ENCODE assay signal across 1 cellular context in genomic region chr2:128736046-128736688, GRCh38.
TF ChIP-seq lines count a peak whose summit lies in the region.

No MANE protein-coding gene starts in this region.

TF ChIP-seq in SK-N-SH, 30 proteins besides CTCF, POLR2A, EP300 and RAD21 (continued from another document):
- TF ChIP-seq REST (IDR thresholded peaks at IDR 0.05; ENCODE audit: low read depth, low read length) (no peak), RFX5 (IDR thresholded peaks at IDR 0.05; ENCODE audit: low read length) (no peak), NFIC (IDR thresholded peaks at IDR 0.05; ENCODE audit: borderline replicate concordance) (no peak), RCOR1 (IDR thresholded peaks at IDR 0.05; ENCODE audit: low read length) (no peak), YY1 (IDR thresholded peaks at IDR 0.05; ENCODE audit: low read depth) (no peak), NRF1 (IDR thresholded peaks at IDR 0.05; ENCODE audit: low read depth, low read length) (no peak)
- TF ChIP-seq, protein P1, sequence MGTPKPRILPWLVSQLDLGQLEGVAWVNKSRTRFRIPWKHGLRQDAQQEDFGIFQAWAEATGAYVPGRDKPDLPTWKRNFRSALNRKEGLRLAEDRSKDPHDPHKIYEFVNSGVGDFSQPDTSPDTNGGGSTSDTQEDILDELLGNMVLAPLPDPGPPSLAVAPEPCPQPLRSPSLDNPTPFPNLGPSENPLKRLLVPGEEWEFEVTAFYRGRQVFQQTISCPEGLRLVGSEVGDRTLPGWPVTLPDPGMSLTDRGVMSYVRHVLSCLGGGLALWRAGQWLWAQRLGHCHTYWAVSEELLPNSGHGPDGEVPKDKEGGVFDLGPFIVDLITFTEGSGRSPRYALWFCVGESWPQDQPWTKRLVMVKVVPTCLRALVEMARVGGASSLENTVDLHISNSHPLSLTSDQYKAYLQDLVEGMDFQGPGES (IDR thresholded peaks at IDR 0.05; ENCODE audit: low read depth, low read length): no peak
- TF ChIP-seq, protein P2, sequence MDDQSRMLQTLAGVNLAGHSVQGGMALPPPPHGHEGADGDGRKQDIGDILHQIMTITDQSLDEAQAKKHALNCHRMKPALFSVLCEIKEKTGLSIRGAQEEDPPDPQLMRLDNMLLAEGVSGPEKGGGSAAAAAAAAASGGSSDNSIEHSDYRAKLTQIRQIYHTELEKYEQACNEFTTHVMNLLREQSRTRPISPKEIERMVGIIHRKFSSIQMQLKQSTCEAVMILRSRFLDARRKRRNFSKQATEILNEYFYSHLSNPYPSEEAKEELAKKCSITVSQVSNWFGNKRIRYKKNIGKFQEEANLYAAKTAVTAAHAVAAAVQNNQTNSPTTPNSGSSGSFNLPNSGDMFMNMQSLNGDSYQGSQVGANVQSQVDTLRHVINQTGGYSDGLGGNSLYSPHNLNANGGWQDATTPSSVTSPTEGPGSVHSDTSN (IDR thresholded peaks at IDR 0.05): no peak
- TF ChIP-seq, protein P3, sequence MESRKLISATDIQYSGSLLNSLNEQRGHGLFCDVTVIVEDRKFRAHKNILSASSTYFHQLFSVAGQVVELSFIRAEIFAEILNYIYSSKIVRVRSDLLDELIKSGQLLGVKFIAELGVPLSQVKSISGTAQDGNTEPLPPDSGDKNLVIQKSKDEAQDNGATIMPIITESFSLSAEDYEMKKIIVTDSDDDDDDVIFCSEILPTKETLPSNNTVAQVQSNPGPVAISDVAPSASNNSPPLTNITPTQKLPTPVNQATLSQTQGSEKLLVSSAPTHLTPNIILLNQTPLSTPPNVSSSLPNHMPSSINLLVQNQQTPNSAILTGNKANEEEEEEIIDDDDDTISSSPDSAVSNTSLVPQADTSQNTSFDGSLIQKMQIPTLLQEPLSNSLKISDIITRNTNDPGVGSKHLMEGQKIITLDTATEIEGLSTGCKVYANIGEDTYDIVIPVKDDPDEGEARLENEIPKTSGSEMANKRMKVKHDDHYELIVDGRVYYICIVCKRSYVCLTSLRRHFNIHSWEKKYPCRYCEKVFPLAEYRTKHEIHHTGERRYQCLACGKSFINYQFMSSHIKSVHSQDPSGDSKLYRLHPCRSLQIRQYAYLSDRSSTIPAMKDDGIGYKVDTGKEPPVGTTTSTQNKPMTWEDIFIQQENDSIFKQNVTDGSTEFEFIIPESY (IDR thresholded peaks at IDR 0.05; ENCODE audit: borderline replicate concordance, low read depth): no peak
